1 cellular context compared by ENCODE assay signal in genomic region chr15:50879016-50879415, GRCh38.
TF ChIP-seq lines count a peak whose summit lies in the region.

No MANE protein-coding gene starts in this region.

TF ChIP-seq in HepG2, 621 proteins besides CTCF, POLR2A, EP300 and RAD21 (continued from another document):
- TF ChIP-seq CAMTA2 (CRISPR knock-in tag; IDR thresholded peaks at IDR 0.05; ENCODE audit: borderline replicate concordance) (no peak), GABPB1 (CRISPR knock-in tag; IDR thresholded peaks at IDR 0.05) (no peak), ZNF530 (CRISPR knock-in tag; IDR thresholded peaks at IDR 0.05; ENCODE audit: low read depth) (no peak)
